In genomic region chr7:135253851-135254815, GRCh38 we compare ENCODE assay signal across 9 cellular contexts. TPM values are rescaled to one million over a fixed set of nuclear protein-coding genes. Genes with fewer than 3 reads are reported as not detected.
DNase-seq lines count a peak whose midpoint lies in the region; ATAC-seq and TF ChIP-seq lines count a peak whose summit lies in the region.
"Had no signal": no experiment of that assay in that cellular context is flagged by ENCODE, and none has a peak within 500 bp of the region (broad histone marks: within the 10 kb centered on the region; RNA-seq: fewer than 3 reads in every experiment).

No MANE protein-coding gene starts in this region.

- no peak overlapping the region for H3K4me3 ChIP-seq in uterus

- intact Hi-C loops in dendritic cell treated with granulocyte-macrophage colony-stimulating factor and Interleukin-4, amounts not matched to agents 40 ng/mL and 50 ng/mL, for 4 days (cut with micrococcal nuclease): loop anchor here (1.0 kb wide), 1 partner anchor 43 kb away; the partner anchor contains the start of gene WDR91
- intact Hi-C loops in uterus (cut with DNase I; ENCODE audit: low total_unique reads): no loop called here

- peak overlapping the region; percentile 81 for H3K27ac Mint-ChIP-seq in dendritic cell treated with granulocyte-macrophage colony-stimulating factor and Interleukin-4, amounts not matched to agents 40 ng/mL and 50 ng/mL, for 4 days
- H3K27ac Mint-ChIP-seq: memory B cell had no signal

- H3K9me3 Mint-ChIP-seq in dendritic cell treated with granulocyte-macrophage colony-stimulating factor and Interleukin-4, amounts not matched to agents 40 ng/mL and 50 ng/mL, for 4 days: no peaks in the 10 kb centered on the region
- H3K9me3 Mint-ChIP-seq: memory B cell had no signal

- peaks cover 0 to 3% of the 10 kb centered on the region in 2 donors for H3K4me1 ChIP-seq in uterus

- H3K27me3 ChIP-seq in uterus: no peaks in the 10 kb centered on the region

- H3K36me3 Mint-ChIP-seq in dendritic cell treated with granulocyte-macrophage colony-stimulating factor and Interleukin-4, amounts not matched to agents 40 ng/mL and 50 ng/mL, for 4 days (ENCODE audit: low read depth): no peaks in the 10 kb centered on the region
- H3K36me3 Mint-ChIP-seq: memory B cell had no signal

- H3K27ac ChIP-seq in uterus: peak overlapping the region; percentile 67 to 77

- H3K4me3 Mint-ChIP-seq in dendritic cell treated with granulocyte-macrophage colony-stimulating factor and Interleukin-4, amounts not matched to agents 40 ng/mL and 50 ng/mL, for 4 days: no peak overlapping the region
- H3K4me3 Mint-ChIP-seq: memory B cell had no signal

- peaks cover 19% of the 10 kb centered on the region for H3K27me3 Mint-ChIP-seq in dendritic cell treated with granulocyte-macrophage colony-stimulating factor and Interleukin-4, amounts not matched to agents 40 ng/mL and 50 ng/mL, for 4 days

- no peak for TF ChIP-seq POLR2A in uterus (IDR thresholded peaks at IDR 0.05)
- TF ChIP-seq POLR2A in erythroblast (IDR thresholded peaks at IDR 0.05; ENCODE audit: low read length): no peak

- no peak for TF ChIP-seq CTCF in uterus (IDR thresholded peaks at IDR 0.05)

- peaks cover 43% of the 10 kb centered on the region for H3K4me1 Mint-ChIP-seq in dendritic cell treated with granulocyte-macrophage colony-stimulating factor and Interleukin-4, amounts not matched to agents 40 ng/mL and 50 ng/mL, for 4 days (ENCODE audit: low read depth)

- DNase-seq in EH (ENCODE audit: low read depth): peak; percentile 86
- DNase-seq in NCI-H446 (lab: John Stamatoyannopoulos, UW): peak; percentile 33 to 75
- peak; percentile 95 for DNase-seq in medulla oblongata (ENCODE audit: extremely low spot score)
- peak; percentile 51 to 57 for DNase-seq in uterus
- DNase-seq in erythroblast (lab: John Stamatoyannopoulos, UW): no peak

- ATAC-seq in HG03457 (IDR thresholded peaks at IDR 0.05; ENCODE audit: unreplicated experiment): no peak
- ATAC-seq in GM19395 (IDR thresholded peaks at IDR 0.05; ENCODE audit: unreplicated experiment): no peak

- H3K9me3 ChIP-seq in uterus: no peaks in the 10 kb centered on the region

- no peaks in the 10 kb centered on the region for H3K36me3 ChIP-seq in uterus

RNA-seq across cellular contexts. Expression of gene STRA8, which starts 20.5 kb away (rescaled TPM):
- total RNA-seq in uterus: not detected

RNA-seq across cellular contexts. Expression of gene WDR91, which starts 42.8 kb away (rescaled TPM):
- 10 to 100 TPM; 11.8 to 33.2 (median 17.1) TPM for total RNA-seq in uterus

Comparison
In these comparisons a context has a peak if more than half of its experiments do, and no peak if none do; other contexts are left out.
1. DNase-seq: peak in EH (single experiment), NCI-H446 (2 of 2), medulla oblongata (single experiment) and uterus (2 of 2); none in erythroblast (0 of 2).